1 cellular context compared by ENCODE assay signal in the genomic region with DNA sequence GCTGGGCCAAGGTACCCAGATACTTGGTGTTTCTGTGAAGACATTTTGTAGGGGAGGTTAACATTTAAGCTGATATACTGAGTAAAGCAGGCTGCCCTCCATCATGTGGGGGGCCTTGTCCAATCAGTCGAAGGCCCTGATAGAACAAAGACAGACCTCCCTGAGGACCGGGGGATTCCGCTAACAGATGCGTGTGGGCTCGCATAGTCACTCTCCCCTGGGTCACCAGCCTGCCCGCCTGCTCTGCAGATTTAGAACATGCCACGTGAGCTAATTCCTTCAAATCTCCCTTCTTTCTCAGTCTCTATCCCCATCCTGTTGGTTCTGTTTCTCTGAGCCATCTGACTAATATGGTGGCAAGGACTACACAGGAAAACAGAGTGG.
TF ChIP-seq lines count a peak whose summit lies in the region.

No MANE protein-coding gene starts in this region.

TF ChIP-seq in GM12878, 131 proteins besides CTCF, POLR2A, EP300 and RAD21 (continued from another document):
- TF ChIP-seq, protein P1, sequence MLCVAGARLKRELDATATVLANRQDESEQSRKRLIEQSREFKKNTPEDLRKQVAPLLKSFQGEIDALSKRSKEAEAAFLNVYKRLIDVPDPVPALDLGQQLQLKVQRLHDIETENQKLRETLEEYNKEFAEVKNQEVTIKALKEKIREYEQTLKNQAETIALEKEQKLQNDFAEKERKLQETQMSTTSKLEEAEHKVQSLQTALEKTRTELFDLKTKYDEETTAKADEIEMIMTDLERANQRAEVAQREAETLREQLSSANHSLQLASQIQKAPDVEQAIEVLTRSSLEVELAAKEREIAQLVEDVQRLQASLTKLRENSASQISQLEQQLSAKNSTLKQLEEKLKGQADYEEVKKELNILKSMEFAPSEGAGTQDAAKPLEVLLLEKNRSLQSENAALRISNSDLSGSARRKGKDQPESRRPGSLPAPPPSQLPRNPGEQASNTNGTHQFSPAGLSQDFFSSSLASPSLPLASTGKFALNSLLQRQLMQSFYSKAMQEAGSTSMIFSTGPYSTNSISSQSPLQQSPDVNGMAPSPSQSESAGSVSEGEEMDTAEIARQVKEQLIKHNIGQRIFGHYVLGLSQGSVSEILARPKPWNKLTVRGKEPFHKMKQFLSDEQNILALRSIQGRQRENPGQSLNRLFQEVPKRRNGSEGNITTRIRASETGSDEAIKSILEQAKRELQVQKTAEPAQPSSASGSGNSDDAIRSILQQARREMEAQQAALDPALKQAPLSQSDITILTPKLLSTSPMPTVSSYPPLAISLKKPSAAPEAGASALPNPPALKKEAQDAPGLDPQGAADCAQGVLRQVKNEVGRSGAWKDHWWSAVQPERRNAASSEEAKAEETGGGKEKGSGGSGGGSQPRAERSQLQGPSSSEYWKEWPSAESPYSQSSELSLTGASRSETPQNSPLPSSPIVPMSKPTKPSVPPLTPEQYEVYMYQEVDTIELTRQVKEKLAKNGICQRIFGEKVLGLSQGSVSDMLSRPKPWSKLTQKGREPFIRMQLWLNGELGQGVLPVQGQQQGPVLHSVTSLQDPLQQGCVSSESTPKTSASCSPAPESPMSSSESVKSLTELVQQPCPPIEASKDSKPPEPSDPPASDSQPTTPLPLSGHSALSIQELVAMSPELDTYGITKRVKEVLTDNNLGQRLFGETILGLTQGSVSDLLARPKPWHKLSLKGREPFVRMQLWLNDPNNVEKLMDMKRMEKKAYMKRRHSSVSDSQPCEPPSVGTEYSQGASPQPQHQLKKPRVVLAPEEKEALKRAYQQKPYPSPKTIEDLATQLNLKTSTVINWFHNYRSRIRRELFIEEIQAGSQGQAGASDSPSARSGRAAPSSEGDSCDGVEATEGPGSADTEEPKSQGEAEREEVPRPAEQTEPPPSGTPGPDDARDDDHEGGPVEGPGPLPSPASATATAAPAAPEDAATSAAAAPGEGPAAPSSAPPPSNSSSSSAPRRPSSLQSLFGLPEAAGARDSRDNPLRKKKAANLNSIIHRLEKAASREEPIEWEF (IDR thresholded peaks at IDR 0.05; ENCODE audit: insufficient replicate concordance, low read depth, low read length), result no peak
- TF ChIP-seq STAT3 (IDR thresholded peaks at IDR 0.05; ENCODE audit: low read depth, low read length), result no peak
- no peak for TF ChIP-seq IRF4 (IDR thresholded peaks at IDR 0.05; ENCODE audit: low read depth, low read length)
- peak in 1 of 2 experiments; percentile 18; a peak in 1 of 4 replicates for TF ChIP-seq BHLHE40 (IDR thresholded peaks at IDR 0.05; ENCODE audit: borderline replicate concordance in 1 of 2, low read depth in 2 of 2, low read length in 1 of 2)
- TF ChIP-seq, protein P2, sequence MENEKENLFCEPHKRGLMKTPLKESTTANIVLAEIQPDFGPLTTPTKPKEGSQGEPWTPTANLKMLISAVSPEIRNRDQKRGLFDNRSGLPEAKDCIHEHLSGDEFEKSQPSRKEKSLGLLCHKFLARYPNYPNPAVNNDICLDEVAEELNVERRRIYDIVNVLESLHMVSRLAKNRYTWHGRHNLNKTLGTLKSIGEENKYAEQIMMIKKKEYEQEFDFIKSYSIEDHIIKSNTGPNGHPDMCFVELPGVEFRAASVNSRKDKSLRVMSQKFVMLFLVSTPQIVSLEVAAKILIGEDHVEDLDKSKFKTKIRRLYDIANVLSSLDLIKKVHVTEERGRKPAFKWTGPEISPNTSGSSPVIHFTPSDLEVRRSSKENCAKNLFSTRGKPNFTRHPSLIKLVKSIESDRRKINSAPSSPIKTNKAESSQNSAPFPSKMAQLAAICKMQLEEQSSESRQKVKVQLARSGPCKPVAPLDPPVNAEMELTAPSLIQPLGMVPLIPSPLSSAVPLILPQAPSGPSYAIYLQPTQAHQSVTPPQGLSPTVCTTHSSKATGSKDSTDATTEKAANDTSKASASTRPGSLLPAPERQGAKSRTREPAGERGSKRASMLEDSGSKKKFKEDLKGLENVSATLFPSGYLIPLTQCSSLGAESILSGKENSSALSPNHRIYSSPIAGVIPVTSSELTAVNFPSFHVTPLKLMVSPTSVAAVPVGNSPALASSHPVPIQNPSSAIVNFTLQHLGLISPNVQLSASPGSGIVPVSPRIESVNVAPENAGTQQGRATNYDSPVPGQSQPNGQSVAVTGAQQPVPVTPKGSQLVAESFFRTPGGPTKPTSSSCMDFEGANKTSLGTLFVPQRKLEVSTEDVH (IDR thresholded peaks at IDR 0.05; ENCODE audit: low read depth, partially characterized antibody), result no peak
- no peak for TF ChIP-seq NBN (IDR thresholded peaks at IDR 0.05)
- TF ChIP-seq, protein P3, sequence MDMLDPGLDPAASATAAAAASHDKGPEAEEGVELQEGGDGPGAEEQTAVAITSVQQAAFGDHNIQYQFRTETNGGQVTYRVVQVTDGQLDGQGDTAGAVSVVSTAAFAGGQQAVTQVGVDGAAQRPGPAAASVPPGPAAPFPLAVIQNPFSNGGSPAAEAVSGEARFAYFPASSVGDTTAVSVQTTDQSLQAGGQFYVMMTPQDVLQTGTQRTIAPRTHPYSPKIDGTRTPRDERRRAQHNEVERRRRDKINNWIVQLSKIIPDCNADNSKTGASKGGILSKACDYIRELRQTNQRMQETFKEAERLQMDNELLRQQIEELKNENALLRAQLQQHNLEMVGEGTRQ (IDR thresholded peaks at IDR 0.05; ENCODE audit: borderline replicate concordance, low read depth, low read length), result peak; percentile 18; the same call in 1 of the 2 replicates
TF ChIP-seq in GM12878: peak in this region for 3.
